Comparison of ENCODE assay signal across 14 cellular contexts in the genomic region with DNA sequence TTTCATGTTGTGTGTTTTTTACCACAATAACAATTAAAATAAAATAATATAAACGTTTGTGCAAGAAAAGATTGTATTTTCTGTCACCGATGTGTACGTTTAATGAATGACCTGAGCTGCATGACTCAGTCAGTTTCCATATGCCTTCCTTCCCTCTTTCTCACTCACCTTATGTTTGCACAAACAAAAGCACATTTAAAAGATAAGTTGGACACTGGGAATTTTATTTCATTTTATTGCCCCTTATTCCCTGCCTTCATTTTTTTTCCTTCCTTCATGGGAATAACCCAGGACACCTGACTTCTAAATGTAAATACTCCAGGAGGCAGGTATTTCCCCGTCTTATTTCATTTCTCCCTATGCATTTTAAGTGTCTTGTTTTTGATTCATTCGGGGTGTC.
DNase-seq lines count a peak whose midpoint lies in the region; ATAC-seq and TF ChIP-seq lines count a peak whose summit lies in the region.
"Had no signal": no experiment of that assay in that cellular context is flagged by ENCODE, and none has a peak within 500 bp of the region (broad histone marks: within the 10 kb centered on the region; RNA-seq: fewer than 3 reads in every experiment).

No MANE protein-coding gene starts in this region.

- H3K27ac ChIP-seq in transverse colon, result peak overlapping the region; percentile 78 to 79 (median 78)

- in situ Hi-C loops in transverse colon (cut with MboI; ENCODE audit: low pct_ligation_motif_present in 1 of 4, low pct_unique_long_range_greater_than_20kb in 1 of 4, low sequenced_read_pairs in 3 of 4), result no loop called here

- no peak for TF ChIP-seq POLR2A in transverse colon (IDR thresholded peaks at IDR 0.05)

- H3K27ac Mint-ChIP-seq in activated naive CD4-positive, alpha-beta T cell treated with anti-CD3 and anti-CD28 coated beads, Interleukin-2, amount 10 ng/mL, durations not matched to agents 7 days and 5 days, result peak overlapping the region; percentile 25

- H3K27me3 Mint-ChIP-seq in activated naive CD4-positive, alpha-beta T cell treated with anti-CD3 and anti-CD28 coated beads, Interleukin-2, amount 10 ng/mL, durations not matched to agents 7 days and 5 days, result peaks cover 17% of the 10 kb centered on the region
- H3K27me3 Mint-ChIP-seq: IgD-negative memory B cell had no signal

- WGBS in transverse colon (ENCODE audit: low coverage in 1 of 2), 2 donors, result 19 to 41% methylated on average over 4 to 5 of the region's 5 CpGs

- H3K4me1 ChIP-seq in transverse colon, result peaks cover 5 to 28% (median 24%) of the 10 kb centered on the region in 4 donors
- H3K4me1 ChIP-seq: vagina had no signal

- H3K27me3 ChIP-seq in transverse colon, result no peaks in the 10 kb centered on the region
- H3K27me3 ChIP-seq: vagina had no signal

- no peaks in the 10 kb centered on the region for H3K9me3 ChIP-seq in transverse colon
- H3K9me3 ChIP-seq: vagina had no signal

- no peak for TF ChIP-seq EP300 in transverse colon (IDR thresholded peaks at IDR 0.05; ENCODE audit: low read depth)

- H3K36me3 Mint-ChIP-seq in activated naive CD4-positive, alpha-beta T cell treated with anti-CD3 and anti-CD28 coated beads, Interleukin-2, amount 10 ng/mL, durations not matched to agents 7 days and 5 days, result no peaks in the 10 kb centered on the region
- H3K36me3 Mint-ChIP-seq: IgD-negative memory B cell had no signal

- CTCF ChIA-PET in activated naive CD4-positive, alpha-beta T cell treated with anti-CD3 and anti-CD28 coated beads, Interleukin-2, amount 10 ng/mL, durations not matched to agents 7 days and 5 days (lab: Charles Lee), result interaction anchor here (1.2 kb wide), 1 partner anchor 47 kb away, joined by 3 read pairs; no protein-coding TSS in a partner anchor

- no peaks in the 10 kb centered on the region for H3K9me3 Mint-ChIP-seq in activated naive CD4-positive, alpha-beta T cell treated with anti-CD3 and anti-CD28 coated beads, Interleukin-2, amount 10 ng/mL, durations not matched to agents 7 days and 5 days
- H3K9me3 Mint-ChIP-seq: IgD-negative memory B cell had no signal

- no peak for DNase-seq in activated naive CD4-positive, alpha-beta T cell treated with anti-CD3 and anti-CD28 coated beads, Interleukin-2, amount 10 ng/mL, durations not matched to agents 7 days and 5 days
- DNase-seq in activated naive CD4-positive, alpha-beta T cell (lab: John Stamatoyannopoulos, UW), result no peak
- DNase-seq in SW480 (ENCODE audit: low spot score) (peak; percentile 49), epithelial cell of esophagus (ENCODE audit: low read depth) (peak; percentile 60), transverse colon (no peak), NCI-H2227 (lab: John Stamatoyannopoulos, UW; ENCODE audit: unreplicated experiment) (no peak)
- DNase-seq: EL, NCI-H1417 treated with DMSO at 0.1 percent for 48 hours, retina, Right ventricle myocardium superior had no signal

- no peak overlapping the region for H3K4me3 Mint-ChIP-seq in activated naive CD4-positive, alpha-beta T cell treated with anti-CD3 and anti-CD28 coated beads, Interleukin-2, amount 10 ng/mL, durations not matched to agents 7 days and 5 days

- intact Hi-C loops in transverse colon (cut with DNase I; ENCODE audit: low total_unique reads), result no loop called here

- TF ChIP-seq CTCF in epithelial cell of esophagus (IDR thresholded peaks at IDR 0.05; ENCODE audit: insufficient read depth, low read depth, low read length, missing control alignments), result no peak
- TF ChIP-seq CTCF in transverse colon (IDR thresholded peaks at IDR 0.05), result no peak

- H3K4me3 ChIP-seq in epithelial cell of esophagus (ENCODE audit: low read length), result no peak overlapping the region
- H3K4me3 ChIP-seq in transverse colon, result peak overlapping the region in 1 of 4 donors; percentile 6
- H3K4me3 ChIP-seq: vagina had no signal

- peaks cover 61% of the 10 kb centered on the region for H3K4me1 Mint-ChIP-seq in activated naive CD4-positive, alpha-beta T cell treated with anti-CD3 and anti-CD28 coated beads, Interleukin-2, amount 10 ng/mL, durations not matched to agents 7 days and 5 days

- H3K36me3 ChIP-seq in transverse colon, result no peaks in the 10 kb centered on the region

- ATAC-seq in HG02885 (IDR thresholded peaks at IDR 0.05; ENCODE audit: poor library complexity, unreplicated experiment), result no peak
- ATAC-seq in GM18867 (IDR thresholded peaks at IDR 0.05; ENCODE audit: unreplicated experiment), result no peak

Comparison
In these comparisons a context has a peak if more than half of its experiments do, and no peak if none do; other contexts are left out.
1. DNase-seq: peak in SW480 (single experiment) and epithelial cell of esophagus (single experiment); none in activated naive CD4-positive, alpha-beta T cell treated with anti-CD3 and anti-CD28 coated beads, Interleukin-2, amount 10 ng/mL, durations not matched to agents 7 days and 5 days (single experiment), activated naive CD4-positive, alpha-beta T cell (0 of 4), transverse colon (single experiment) and NCI-H2227 (single experiment).